In the genomic region with DNA sequence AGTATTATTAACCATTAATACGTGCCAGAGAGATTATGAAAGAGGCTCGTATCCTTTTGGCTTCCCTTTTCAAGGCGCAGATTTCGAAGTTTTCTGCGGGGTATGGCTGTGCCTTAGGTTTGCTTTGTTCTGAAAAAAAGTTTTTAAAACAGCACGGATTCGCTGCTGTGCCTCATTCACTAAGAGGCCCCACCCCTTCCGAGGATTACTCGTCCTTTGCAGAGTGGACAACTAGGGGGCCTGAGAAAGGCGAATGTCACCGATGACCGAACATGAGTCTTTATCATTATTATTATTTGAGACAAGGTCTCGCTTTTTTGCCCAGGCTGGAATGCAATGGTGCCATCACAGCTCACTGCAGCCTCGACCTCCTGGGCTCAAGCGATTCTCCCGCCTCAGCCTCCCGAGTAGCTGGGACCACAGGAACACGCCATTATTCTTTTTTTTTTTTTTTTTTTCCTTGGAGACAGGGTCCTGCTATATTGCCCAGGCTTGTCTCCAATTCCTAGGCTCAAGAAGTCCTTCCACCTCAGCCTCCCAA, we compare ENCODE assay signal across 1 cellular context.
TF ChIP-seq lines count a peak whose summit lies in the region.

No MANE protein-coding gene starts in this region.

TF ChIP-seq in GM12878, 131 proteins besides CTCF, POLR2A, EP300 and RAD21:
- TF ChIP-seq ZNF384 (IDR thresholded peaks at IDR 0.05; ENCODE audit: borderline replicate concordance, low read depth, low read length) (0 out of 2 replicates have a peak, but pooled peaks have one; percentile 16), STAT1 (conservative IDR thresholded peaks at IDR 0.05) (no peak), ATF7 (IDR thresholded peaks at IDR 0.05; ENCODE audit: low read depth) (no peak)
- TF ChIP-seq, protein P1, sequence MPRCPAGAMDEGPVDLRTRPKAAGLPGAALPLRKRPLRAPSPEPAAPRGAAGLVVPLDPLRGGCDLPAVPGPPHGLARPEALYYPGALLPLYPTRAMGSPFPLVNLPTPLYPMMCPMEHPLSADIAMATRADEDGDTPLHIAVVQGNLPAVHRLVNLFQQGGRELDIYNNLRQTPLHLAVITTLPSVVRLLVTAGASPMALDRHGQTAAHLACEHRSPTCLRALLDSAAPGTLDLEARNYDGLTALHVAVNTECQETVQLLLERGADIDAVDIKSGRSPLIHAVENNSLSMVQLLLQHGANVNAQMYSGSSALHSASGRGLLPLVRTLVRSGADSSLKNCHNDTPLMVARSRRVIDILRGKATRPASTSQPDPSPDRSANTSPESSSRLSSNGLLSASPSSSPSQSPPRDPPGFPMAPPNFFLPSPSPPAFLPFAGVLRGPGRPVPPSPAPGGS (IDR thresholded peaks at IDR 0.05; ENCODE audit: borderline replicate concordance, insufficient read depth, low read depth, low read length, poor library complexity, severe bottlenecking) = no peak
- TF ChIP-seq, protein P2, sequence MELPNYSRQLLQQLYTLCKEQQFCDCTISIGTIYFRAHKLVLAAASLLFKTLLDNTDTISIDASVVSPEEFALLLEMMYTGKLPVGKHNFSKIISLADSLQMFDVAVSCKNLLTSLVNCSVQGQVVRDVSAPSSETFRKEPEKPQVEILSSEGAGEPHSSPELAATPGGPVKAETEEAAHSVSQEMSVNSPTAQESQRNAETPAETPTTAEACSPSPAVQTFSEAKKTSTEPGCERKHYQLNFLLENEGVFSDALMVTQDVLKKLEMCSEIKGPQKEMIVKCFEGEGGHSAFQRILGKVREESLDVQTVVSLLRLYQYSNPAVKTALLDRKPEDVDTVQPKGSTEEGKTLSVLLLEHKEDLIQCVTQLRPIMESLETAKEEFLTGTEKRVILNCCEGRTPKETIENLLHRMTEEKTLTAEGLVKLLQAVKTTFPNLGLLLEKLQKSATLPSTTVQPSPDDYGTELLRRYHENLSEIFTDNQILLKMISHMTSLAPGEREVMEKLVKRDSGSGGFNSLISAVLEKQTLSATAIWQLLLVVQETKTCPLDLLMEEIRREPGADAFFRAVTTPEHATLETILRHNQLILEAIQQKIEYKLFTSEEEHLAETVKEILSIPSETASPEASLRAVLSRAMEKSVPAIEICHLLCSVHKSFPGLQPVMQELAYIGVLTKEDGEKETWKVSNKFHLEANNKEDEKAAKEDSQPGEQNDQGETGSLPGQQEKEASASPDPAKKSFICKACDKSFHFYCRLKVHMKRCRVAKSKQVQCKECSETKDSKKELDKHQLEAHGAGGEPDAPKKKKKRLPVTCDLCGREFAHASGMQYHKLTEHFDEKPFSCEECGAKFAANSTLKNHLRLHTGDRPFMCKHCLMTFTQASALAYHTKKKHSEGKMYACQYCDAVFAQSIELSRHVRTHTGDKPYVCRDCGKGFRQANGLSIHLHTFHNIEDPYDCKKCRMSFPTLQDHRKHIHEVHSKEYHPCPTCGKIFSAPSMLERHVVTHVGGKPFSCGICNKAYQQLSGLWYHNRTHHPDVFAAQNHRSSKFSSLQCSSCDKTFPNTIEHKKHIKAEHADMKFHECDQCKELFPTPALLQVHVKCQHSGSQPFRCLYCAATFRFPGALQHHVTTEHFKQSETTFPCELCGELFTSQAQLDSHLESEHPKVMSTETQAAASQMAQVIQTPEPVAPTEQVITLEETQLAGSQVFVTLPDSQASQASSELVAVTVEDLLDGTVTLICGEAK (IDR thresholded peaks at IDR 0.05; ENCODE audit: borderline replicate concordance) = peak; percentile 27; the same call in 1 of the 2 replicates
- TF ChIP-seq, protein P3, sequence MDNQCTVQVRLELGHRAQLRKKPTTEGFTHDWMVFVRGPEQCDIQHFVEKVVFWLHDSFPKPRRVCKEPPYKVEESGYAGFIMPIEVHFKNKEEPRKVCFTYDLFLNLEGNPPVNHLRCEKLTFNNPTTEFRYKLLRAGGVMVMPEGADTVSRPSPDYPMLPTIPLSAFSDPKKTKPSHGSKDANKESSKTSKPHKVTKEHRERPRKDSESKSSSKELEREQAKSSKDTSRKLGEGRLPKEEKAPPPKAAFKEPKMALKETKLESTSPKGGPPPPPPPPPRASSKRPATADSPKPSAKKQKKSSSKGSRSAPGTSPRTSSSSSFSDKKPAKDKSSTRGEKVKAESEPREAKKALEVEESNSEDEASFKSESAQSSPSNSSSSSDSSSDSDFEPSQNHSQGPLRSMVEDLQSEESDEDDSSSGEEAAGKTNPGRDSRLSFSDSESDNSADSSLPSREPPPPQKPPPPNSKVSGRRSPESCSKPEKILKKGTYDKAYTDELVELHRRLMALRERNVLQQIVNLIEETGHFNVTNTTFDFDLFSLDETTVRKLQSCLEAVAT (IDR thresholded peaks at IDR 0.05) = peak; percentile 99
